In the genomic region with DNA sequence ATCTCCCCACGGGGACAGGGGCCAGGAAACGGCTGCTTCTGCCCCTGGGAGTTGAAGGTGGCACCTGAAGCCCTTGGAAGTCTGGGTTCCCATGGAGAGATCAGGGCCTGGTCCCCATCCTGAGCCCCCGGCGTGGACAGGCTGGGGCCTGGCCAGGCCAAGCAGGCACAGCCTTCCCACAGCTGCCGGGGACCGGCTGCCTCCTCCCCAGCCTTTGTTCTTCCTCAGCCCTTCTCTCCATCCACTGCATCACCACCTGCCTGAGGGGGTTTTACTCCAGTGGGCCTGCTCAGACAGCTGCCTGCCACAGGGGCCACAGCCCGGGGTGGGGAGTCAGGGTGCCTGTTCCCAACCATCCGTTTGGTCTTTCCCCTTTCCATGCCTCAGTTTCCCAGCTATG, we compare ENCODE assay signal across 31 cellular contexts.
"Had no signal": no experiment of that assay in that cellular context is flagged by ENCODE, and none has a peak within 500 bp of the region (broad histone marks: within the 10 kb centered on the region; RNA-seq: fewer than 3 reads in every experiment).

No MANE protein-coding gene starts in this region.

- ATAC-seq: activated CD8-positive, alpha-beta T cell treated with anti-CD3 and anti-CD28 coated beads for 36 hours; activated naive CD4-positive, alpha-beta T cell treated with anti-CD3 and anti-CD28 coated beads, Interleukin-2, amount 50 U/mL, for 72 hours; activated T-cell treated with anti-CD3 and anti-CD28 coated beads, Interleukin-2, amount 50 U/mL, for 4 hours; activated T-cell treated with anti-CD3 and anti-CD28 coated beads, Interleukin-2, amount 50 U/mL, for 72 hours; activated T-helper 17 cell treated with anti-CD3 and anti-CD28 coated beads, Interleukin-2, amount 50 U/mL, for 72 hours; body of pancreas had no signal

- H3K4me1 ChIP-seq: adrenal gland, breast epithelium had no signal

- H3K27me3 ChIP-seq: adrenal gland, body of pancreas, brain microvascular endothelial cell, breast epithelium had no signal

- DNase-seq: activated B cell treated with CpG ODN at 0.5 μM for 24 hours; activated CD4-positive, alpha-beta memory T cell treated with anti-CD3 and anti-CD28 coated beads for 36 hours; activated CD4-positive, alpha-beta T cell treated with anti-CD3 and anti-CD28 coated beads for 4 hours; activated CD4-positive, alpha-beta T cell treated with anti-CD3 and anti-CD28 coated beads, Interleukin-2, amount 10 ng/mL, durations not matched to agents 24 days and 14 days; activated CD4-positive, alpha-beta T cell treated with anti-CD3 and anti-CD28 coated beads, Interleukin-2, amount 50 U/mL, for 1 hour; activated CD4-positive, alpha-beta T cell treated with anti-CD3 and anti-CD28 coated beads, Interleukin-2, amount 50 U/mL, for 4 hours; activated CD4-positive, CD25-positive, alpha-beta regulatory T cell treated with anti-CD3 and anti-CD28 coated beads, Interleukin-2, amount 50 U/mL, for 72 hours; activated CD8-positive, alpha-beta memory T cell treated with anti-CD3 and anti-CD28 coated beads, Interleukin-2, amount 50 U/mL, for 4 hours; activated CD8-positive, alpha-beta T cell treated with anti-CD3 and anti-CD28 coated beads for 36 hours; activated effector memory CD4-positive, alpha-beta T cell treated with anti-CD3 and anti-CD28 coated beads, Interleukin-2, amount 50 U/mL, for 16 hours; activated gamma-delta T cell treated with Interleukin-2 at 50 U/mL for 16 hours; activated naive CD4-positive, alpha-beta T cell; activated naive CD4-positive, alpha-beta T cell treated with anti-CD3 and anti-CD28 coated beads for 36 hours; activated naive CD4-positive, alpha-beta T cell treated with anti-CD3 and anti-CD28 coated beads, Interleukin-2, amount 50 U/mL, for 16 hours; activated naive CD8-positive, alpha-beta T cell treated with anti-CD3 and anti-CD28 coated beads for 36 hours; activated T-cell treated with anti-CD3 and anti-CD28 coated beads for 4 hours; activated T-cell treated with anti-CD3 and anti-CD28 coated beads, Interleukin-2, amount 50 U/mL, for 1 hour; activated T-cell treated with anti-CD3 and anti-CD28 coated beads, Interleukin-2, amount 50 U/mL, for 4 hours; activated T-cell treated with anti-CD3 and anti-CD28 coated beads, Interleukin-2, amount 50 U/mL, for 72 hours; adrenal gland; amniotic stem cell; body of pancreas; brain microvascular endothelial cell; central memory CD4-positive, alpha-beta T cell; T-helper 1 cell; T-helper 2 cell; T-helper 9 cell had no signal

- H3K4me3 ChIP-seq: adrenal gland, body of pancreas, breast epithelium had no signal

- H3K9me3 ChIP-seq: adrenal gland, body of pancreas, breast epithelium had no signal

- H3K36me3 ChIP-seq: adrenal gland, brain microvascular endothelial cell, breast epithelium had no signal

- H3K27ac ChIP-seq: adrenal gland, body of pancreas, brain microvascular endothelial cell, breast epithelium, VCaP had no signal
